In the genomic region with DNA sequence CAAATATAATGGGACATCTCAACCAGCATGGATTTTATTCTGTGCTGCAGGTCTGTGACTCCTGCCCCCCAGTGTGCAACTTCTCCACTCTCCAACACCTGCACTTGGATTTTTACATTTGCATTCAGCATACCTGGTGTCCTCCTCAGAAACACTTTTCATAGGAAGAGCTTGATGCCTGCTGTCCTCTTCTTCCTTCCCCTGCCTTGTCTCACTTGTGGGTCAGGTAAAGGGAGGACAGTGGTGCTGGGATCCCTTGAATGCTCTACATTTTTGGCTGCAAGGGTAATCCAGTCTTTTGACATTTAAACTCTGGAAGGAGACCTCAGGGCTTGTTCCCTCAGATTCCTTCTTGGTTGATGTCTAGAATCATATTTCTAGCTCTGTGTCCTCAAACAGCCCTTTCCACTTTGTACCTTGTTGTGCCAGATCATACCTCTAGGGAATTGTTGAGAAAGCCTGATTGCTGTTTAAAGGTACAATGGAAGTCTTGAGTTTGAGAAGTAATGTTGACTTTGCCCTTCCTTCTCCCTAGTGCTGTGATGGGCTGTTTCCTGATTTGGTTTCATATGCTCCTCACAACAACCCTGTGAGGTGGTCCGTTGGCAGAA, we compare ENCODE assay signal across 23 cellular contexts. TPM values are rescaled to one million over a fixed set of nuclear protein-coding genes. Genes with fewer than 3 reads are reported as not detected.
DNase-seq lines count a peak whose midpoint lies in the region; ATAC-seq, FAIRE-seq and TF ChIP-seq lines count a peak whose summit lies in the region.
"Had no signal": no experiment of that assay in that cellular context is flagged by ENCODE, and none has a peak within 500 bp of the region (broad histone marks: within the 10 kb centered on the region; RNA-seq: fewer than 3 reads in every experiment).

No MANE protein-coding gene starts in this region.

- no peak overlapping the region for H3K4ac ChIP-seq in trophoblast cell (ENCODE audit: low read depth, low read length)

- H4K91ac ChIP-seq in trophoblast cell (ENCODE audit: low read depth, low read length): no peak overlapping the region

- H3K14ac ChIP-seq in trophoblast cell (ENCODE audit: low read length): no peak overlapping the region

- CTCF ChIA-PET in PC-9 (lab: Charles Lee): no interaction called here

- H3K27me3 ChIP-seq in bronchial epithelial cell (ENCODE audit: control insufficient read depth, insufficient read depth, low read length): no peaks in the 10 kb centered on the region
- H3K27me3 ChIP-seq in trophoblast cell (ENCODE audit: insufficient read depth, low read length): no peaks in the 10 kb centered on the region
- no peaks in the 10 kb centered on the region for H3K27me3 ChIP-seq in gastrocnemius medialis
- no peaks in the 10 kb centered on the region for H3K27me3 ChIP-seq in PC-9 (ENCODE audit: insufficient read depth, low read depth)
- H3K27me3 ChIP-seq: BE2C; BLaER1 treated with 17β-estradiol and CSF1 and Interleukin-3, amounts not matched to agents 10 nM and 100 nM had no signal

- no peaks in the 10 kb centered on the region for H3F3A ChIP-seq in PC-9 (ENCODE audit: insufficient read depth, low read depth)

- no CpG with 5 or more reads among the region's 1 CpG for WGBS in trophoblast cell (ENCODE audit: extremely low coverage, insufficient coverage, insufficient read length)

- intact Hi-C loops in gastrocnemius medialis (cut with DNase I; ENCODE audit: low total_unique reads): no loop called here
- intact Hi-C loops in PC-9 (cut with micrococcal nuclease; ENCODE audit: unreplicated experiment): no loop called here
- intact Hi-C loops in posterior cingulate gyrus (cut with DNase I): no loop called here

- no peak overlapping the region for H3K23ac ChIP-seq in trophoblast cell (ENCODE audit: low read length)

- H3K79me1 ChIP-seq in trophoblast cell (ENCODE audit: low read length): no peaks in the 10 kb centered on the region

- H3K4me1 ChIP-seq in trophoblast cell (ENCODE audit: control insufficient read depth in 1 of 2, insufficient read depth in 2 of 2, low read length in 2 of 2): no peaks in the 10 kb centered on the region
- H3K4me1 ChIP-seq in gastrocnemius medialis: peaks cover 0 to 22% of the 10 kb centered on the region in 2 donors
- H3K4me1 ChIP-seq in PC-9 (replicated peaks; ENCODE audit: insufficient read depth): no peaks in the 10 kb centered on the region
- H3K4me1 ChIP-seq: A549; BE2C; BLaER1 treated with 17β-estradiol and CSF1 and Interleukin-3, amounts not matched to agents 10 nM and 100 nM had no signal

- H3K79me2 ChIP-seq in trophoblast cell (ENCODE audit: control insufficient read depth, insufficient read depth, low read length, poor library complexity) (no peaks in the 10 kb centered on the region), PC-9 (ENCODE audit: low read depth) (no peaks in the 10 kb centered on the region)

- H3K9ac ChIP-seq in trophoblast cell (ENCODE audit: low read length): no peak overlapping the region

- no peaks in the 10 kb centered on the region for H3K9me2 ChIP-seq in PC-9 (ENCODE audit: insufficient read depth)

- no TSS peak for BruUV-seq in PC-9 (replicated peaks; lab: Mats Ljungman, UMichigan)

- peak; percentile 70 for FAIRE-seq in bronchial epithelial cell (lab: Jason Lieb, UNC)
- FAIRE-seq: A549, D721Med, GM12878 had no signal

- H2BK120ac ChIP-seq in trophoblast cell (ENCODE audit: insufficient read depth, low read length, poor library complexity): no peak overlapping the region

- no peak overlapping the region for H2AFZ ChIP-seq in trophoblast cell (ENCODE audit: insufficient read depth, low read length, poor library complexity)
- no peak overlapping the region for H2AFZ ChIP-seq in PC-9
- H2AFZ ChIP-seq: GM23338 had no signal

- no peak overlapping the region for H3K27ac ChIP-seq in trophoblast cell (ENCODE audit: low read depth, low read length)
- peak overlapping the region in 1 of 4 donors; percentile 22 for H3K27ac ChIP-seq in gastrocnemius medialis
- H3K27ac ChIP-seq in PC-9: no peak overlapping the region
- H3K27ac ChIP-seq: A549; BLaER1 treated with 17β-estradiol and CSF1 and Interleukin-3, amounts not matched to agents 10 nM and 100 nM had no signal

- POLR2A ChIA-PET in PC-9 (lab: Charles Lee; ENCODE audit: unreplicated experiment): interaction anchor here (0.6 kb wide), 1 partner anchor 35 kb away, joined by 8 read pairs; no protein-coding TSS in a partner anchor

- no peak overlapping the region for H2BK5ac ChIP-seq in trophoblast cell (ENCODE audit: low read depth, low read length, poor library complexity)

- no peak overlapping the region for H4K12ac ChIP-seq in trophoblast cell (ENCODE audit: low read depth, low read length)

- H4K8ac ChIP-seq in trophoblast cell (ENCODE audit: low read depth, low read length): no peak overlapping the region

- TF ChIP-seq POLR2A in gastrocnemius medialis (IDR thresholded peaks at IDR 0.05): no peak

- no peak overlapping the region for H2AK5ac ChIP-seq in trophoblast cell (ENCODE audit: low read length)

- TF ChIP-seq CTCF in bronchial epithelial cell (IDR thresholded peaks at IDR 0.05; ENCODE audit: insufficient read depth, low read length, severe bottlenecking) (no peak), gastrocnemius medialis (IDR thresholded peaks at IDR 0.05 in 4 of 5, conservative IDR thresholded peaks at IDR 0.05 in 1 of 5) (no peak), PC-9 (conservative IDR thresholded peaks at IDR 0.05) (no peak)

- DNase-seq in bronchial epithelial cell (ENCODE audit: low read depth): no peak
- peak; percentile 73 to 87 for DNase-seq in trophoblast cell
- no peak for DNase-seq in gastrocnemius medialis
- no peak for DNase-seq in NCI-H524 (lab: John Stamatoyannopoulos, UW)
- DNase-seq in PC-9: no peak
- DNase-seq in posterior cingulate gyrus: no peak
- DNase-seq: 8988T; ACHN; AML-193; BE2C; CD4-positive, alpha-beta T cell; CD8-positive, alpha-beta memory T cell; DMS 273 treated with DMSO at 0.1 percent for 48 hours; DMS79; EL; GDM1; H9 had no signal

- H2BK12ac ChIP-seq in trophoblast cell (ENCODE audit: low read length): no peak overlapping the region

- no peak overlapping the region for H3K18ac ChIP-seq in trophoblast cell (ENCODE audit: low read length)

- peak; percentile 62 to 68 for ATAC-seq in gastrocnemius medialis
- ATAC-seq: A549, GM12878, GM23338, HCT116 had no signal

- H3K9me3 ChIP-seq in trophoblast cell (ENCODE audit: insufficient read depth, low read depth, low read length) (no peaks in the 10 kb centered on the region), gastrocnemius medialis (no peaks in the 10 kb centered on the region), PC-9 (ENCODE audit: insufficient read depth, low read depth) (no peaks in the 10 kb centered on the region)
- H3K9me3 ChIP-seq: A549, BE2C had no signal

- peaks cover 24% of the 10 kb centered on the region for H3K36me3 ChIP-seq in bronchial epithelial cell (ENCODE audit: control insufficient read depth, insufficient read depth, low read length)
- peaks cover 33 to 64% of the 10 kb centered on the region in 2 experiments for H3K36me3 ChIP-seq in trophoblast cell (ENCODE audit: control insufficient read depth in 1 of 2, insufficient read depth in 2 of 2, low read length in 2 of 2)
- H3K36me3 ChIP-seq in gastrocnemius medialis: peaks cover 0 to 97% of the 10 kb centered on the region in 2 donors
- peaks cover 9% of the 10 kb centered on the region for H3K36me3 ChIP-seq in PC-9 (ENCODE audit: low read depth)

- H3K4me3 ChIP-seq in bronchial epithelial cell (ENCODE audit: low read depth, low read length): no peak overlapping the region
- H3K4me3 ChIP-seq in trophoblast cell (ENCODE audit: low read depth, low read length): no peak overlapping the region
- no peak overlapping the region for H3K4me3 ChIP-seq in gastrocnemius medialis
- no peak overlapping the region for H3K4me3 ChIP-seq in PC-9
- H3K4me3 ChIP-seq: A549; BLaER1 treated with 17β-estradiol and CSF1 and Interleukin-3, amounts not matched to agents 10 nM and 100 nM; GM12878; GM23338 had no signal

- no peaks in the 10 kb centered on the region for H4K20me1 ChIP-seq in PC-9 (ENCODE audit: insufficient read depth)

- in situ Hi-C loops in gastrocnemius medialis (cut with MboI; ENCODE audit: low sequenced_read_pairs in 4 of 4): no loop called here

- no peak overlapping the region for H3K4me2 ChIP-seq in trophoblast cell (ENCODE audit: low read length)
- no peak overlapping the region for H3K4me2 ChIP-seq in PC-9
- H3K4me2 ChIP-seq: A549; BLaER1 treated with 17β-estradiol and CSF1 and Interleukin-3, amounts not matched to agents 10 nM and 100 nM; GM23338 had no signal

RNA-seq across cellular contexts. Expression of gene UBE3B, which starts 12.6 kb away (rescaled TPM):
- 32.4 and 32.6 TPM in 2 replicates for total RNA-seq in bronchial epithelial cell
- polyA plus RNA-seq in trophoblast cell (2013): 21.3 and 22.4 TPM in 2 replicates
- total RNA-seq in gastrocnemius medialis: 10 to 100 TPM; 44.8 to 58.2 (median 55.9) TPM
- 45.4 and 48.0 TPM in 2 replicates for total RNA-seq in PC-9 (2021)

RNA-seq across cellular contexts. Expression of gene KCTD10, which starts 13.0 kb away (rescaled TPM):
- total RNA-seq in bronchial epithelial cell (20.8 and 22.9 TPM in 2 replicates), gastrocnemius medialis (10 to 100 TPM in 3 of 4 donors, 1 to 10 TPM in 1; 7.5 to 14.8 (median 10.6) TPM), PC-9 (2021) (37.4 and 45.9 TPM in 2 replicates)
- polyA plus RNA-seq in trophoblast cell (2013): 105 and 107 TPM in 2 replicates

Comparison
In these comparisons a context has a peak if more than half of its experiments do, and no peak if none do; other contexts are left out.
1. DNase-seq: peak in trophoblast cell (2 of 2); none in bronchial epithelial cell (single experiment), gastrocnemius medialis (0 of 2), NCI-H524 (0 of 2), PC-9 (0 of 2) and posterior cingulate gyrus (0 of 10).